ENCODE assay signal across 1 cellular context in the genomic region with DNA sequence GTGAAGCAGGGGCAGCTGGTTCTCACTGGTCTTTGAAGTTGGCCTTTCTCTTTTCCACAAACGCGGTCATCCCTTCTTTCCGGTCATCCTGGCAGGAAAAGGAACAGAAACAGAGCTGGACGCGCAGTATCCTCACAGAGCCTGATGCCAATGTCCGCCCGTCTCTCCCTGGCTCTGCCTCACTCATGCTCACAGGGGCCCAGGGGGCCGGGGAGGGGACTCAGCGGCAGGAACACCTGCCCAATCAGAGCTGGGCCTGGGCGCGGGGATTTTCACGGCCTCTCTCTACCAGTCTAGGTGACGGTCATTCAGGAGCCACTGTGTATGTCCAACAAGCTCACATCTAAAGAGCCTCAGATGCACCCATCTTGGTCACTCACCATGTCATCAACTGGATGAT.
TF ChIP-seq lines count a peak whose summit lies in the region.

No MANE protein-coding gene starts in this region.

TF ChIP-seq in K562, 482 proteins besides CTCF, POLR2A, EP300 and RAD21:
- TF ChIP-seq, protein P1, sequence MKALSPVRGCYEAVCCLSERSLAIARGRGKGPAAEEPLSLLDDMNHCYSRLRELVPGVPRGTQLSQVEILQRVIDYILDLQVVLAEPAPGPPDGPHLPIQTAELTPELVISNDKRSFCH (CRISPR knock-in tag; IDR thresholded peaks at IDR 0.05), result no peak
- TF ChIP-seq, protein P1 (tag; IDR thresholded peaks at IDR 0.05), result no peak
- 0 out of 2 replicates have a peak, but pooled peaks have one; percentile 16 for TF ChIP-seq POLR2G (IDR thresholded peaks at IDR 0.05; ENCODE audit: low read depth, low read length)
